In the genomic region with DNA sequence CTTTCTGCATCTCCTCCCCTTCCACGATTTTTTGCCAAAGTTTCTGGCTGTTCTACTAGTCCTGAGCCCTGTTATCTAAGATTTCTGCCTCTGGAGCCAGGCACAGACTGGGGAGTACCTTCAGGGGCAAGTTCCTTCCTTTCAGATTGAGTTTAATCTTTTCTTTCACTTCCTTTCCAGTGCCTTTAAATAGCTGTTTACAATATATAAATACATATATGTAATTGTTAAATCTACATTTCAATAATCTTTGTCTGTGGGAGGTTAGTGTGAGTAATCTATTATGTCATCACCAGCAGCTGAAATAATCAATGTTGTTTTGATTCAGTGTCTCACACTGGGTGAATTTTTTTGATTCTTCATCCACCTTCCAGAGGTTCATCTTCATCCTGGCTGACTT, we compare ENCODE assay signal across 1 cellular context.
TF ChIP-seq lines count a peak whose summit lies in the region.

No MANE protein-coding gene starts in this region.

TF ChIP-seq in GM12878, 131 proteins besides CTCF, POLR2A, EP300 and RAD21 (continued from another document):
- TF ChIP-seq, protein P1, sequence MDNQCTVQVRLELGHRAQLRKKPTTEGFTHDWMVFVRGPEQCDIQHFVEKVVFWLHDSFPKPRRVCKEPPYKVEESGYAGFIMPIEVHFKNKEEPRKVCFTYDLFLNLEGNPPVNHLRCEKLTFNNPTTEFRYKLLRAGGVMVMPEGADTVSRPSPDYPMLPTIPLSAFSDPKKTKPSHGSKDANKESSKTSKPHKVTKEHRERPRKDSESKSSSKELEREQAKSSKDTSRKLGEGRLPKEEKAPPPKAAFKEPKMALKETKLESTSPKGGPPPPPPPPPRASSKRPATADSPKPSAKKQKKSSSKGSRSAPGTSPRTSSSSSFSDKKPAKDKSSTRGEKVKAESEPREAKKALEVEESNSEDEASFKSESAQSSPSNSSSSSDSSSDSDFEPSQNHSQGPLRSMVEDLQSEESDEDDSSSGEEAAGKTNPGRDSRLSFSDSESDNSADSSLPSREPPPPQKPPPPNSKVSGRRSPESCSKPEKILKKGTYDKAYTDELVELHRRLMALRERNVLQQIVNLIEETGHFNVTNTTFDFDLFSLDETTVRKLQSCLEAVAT (IDR thresholded peaks at IDR 0.05): no peak
- TF ChIP-seq, protein P2, sequence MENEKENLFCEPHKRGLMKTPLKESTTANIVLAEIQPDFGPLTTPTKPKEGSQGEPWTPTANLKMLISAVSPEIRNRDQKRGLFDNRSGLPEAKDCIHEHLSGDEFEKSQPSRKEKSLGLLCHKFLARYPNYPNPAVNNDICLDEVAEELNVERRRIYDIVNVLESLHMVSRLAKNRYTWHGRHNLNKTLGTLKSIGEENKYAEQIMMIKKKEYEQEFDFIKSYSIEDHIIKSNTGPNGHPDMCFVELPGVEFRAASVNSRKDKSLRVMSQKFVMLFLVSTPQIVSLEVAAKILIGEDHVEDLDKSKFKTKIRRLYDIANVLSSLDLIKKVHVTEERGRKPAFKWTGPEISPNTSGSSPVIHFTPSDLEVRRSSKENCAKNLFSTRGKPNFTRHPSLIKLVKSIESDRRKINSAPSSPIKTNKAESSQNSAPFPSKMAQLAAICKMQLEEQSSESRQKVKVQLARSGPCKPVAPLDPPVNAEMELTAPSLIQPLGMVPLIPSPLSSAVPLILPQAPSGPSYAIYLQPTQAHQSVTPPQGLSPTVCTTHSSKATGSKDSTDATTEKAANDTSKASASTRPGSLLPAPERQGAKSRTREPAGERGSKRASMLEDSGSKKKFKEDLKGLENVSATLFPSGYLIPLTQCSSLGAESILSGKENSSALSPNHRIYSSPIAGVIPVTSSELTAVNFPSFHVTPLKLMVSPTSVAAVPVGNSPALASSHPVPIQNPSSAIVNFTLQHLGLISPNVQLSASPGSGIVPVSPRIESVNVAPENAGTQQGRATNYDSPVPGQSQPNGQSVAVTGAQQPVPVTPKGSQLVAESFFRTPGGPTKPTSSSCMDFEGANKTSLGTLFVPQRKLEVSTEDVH (IDR thresholded peaks at IDR 0.05; ENCODE audit: low read depth, partially characterized antibody): no peak
- TF ChIP-seq, protein P3, sequence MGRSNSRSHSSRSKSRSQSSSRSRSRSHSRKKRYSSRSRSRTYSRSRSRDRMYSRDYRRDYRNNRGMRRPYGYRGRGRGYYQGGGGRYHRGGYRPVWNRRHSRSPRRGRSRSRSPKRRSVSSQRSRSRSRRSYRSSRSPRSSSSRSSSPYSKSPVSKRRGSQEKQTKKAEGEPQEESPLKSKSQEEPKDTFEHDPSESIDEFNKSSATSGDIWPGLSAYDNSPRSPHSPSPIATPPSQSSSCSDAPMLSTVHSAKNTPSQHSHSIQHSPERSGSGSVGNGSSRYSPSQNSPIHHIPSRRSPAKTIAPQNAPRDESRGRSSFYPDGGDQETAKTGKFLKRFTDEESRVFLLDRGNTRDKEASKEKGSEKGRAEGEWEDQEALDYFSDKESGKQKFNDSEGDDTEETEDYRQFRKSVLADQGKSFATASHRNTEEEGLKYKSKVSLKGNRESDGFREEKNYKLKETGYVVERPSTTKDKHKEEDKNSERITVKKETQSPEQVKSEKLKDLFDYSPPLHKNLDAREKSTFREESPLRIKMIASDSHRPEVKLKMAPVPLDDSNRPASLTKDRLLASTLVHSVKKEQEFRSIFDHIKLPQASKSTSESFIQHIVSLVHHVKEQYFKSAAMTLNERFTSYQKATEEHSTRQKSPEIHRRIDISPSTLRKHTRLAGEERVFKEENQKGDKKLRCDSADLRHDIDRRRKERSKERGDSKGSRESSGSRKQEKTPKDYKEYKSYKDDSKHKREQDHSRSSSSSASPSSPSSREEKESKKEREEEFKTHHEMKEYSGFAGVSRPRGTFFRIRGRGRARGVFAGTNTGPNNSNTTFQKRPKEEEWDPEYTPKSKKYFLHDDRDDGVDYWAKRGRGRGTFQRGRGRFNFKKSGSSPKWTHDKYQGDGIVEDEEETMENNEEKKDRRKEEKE (IDR thresholded peaks at IDR 0.05): no peak
- TF ChIP-seq, protein P4, sequence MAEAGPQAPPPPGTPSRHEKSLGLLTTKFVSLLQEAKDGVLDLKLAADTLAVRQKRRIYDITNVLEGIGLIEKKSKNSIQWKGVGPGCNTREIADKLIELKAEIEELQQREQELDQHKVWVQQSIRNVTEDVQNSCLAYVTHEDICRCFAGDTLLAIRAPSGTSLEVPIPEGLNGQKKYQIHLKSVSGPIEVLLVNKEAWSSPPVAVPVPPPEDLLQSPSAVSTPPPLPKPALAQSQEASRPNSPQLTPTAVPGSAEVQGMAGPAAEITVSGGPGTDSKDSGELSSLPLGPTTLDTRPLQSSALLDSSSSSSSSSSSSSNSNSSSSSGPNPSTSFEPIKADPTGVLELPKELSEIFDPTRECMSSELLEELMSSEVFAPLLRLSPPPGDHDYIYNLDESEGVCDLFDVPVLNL (IDR thresholded peaks at IDR 0.05; ENCODE audit: low read depth, low read length): no peak
- TF ChIP-seq CHD1 (IDR thresholded peaks at IDR 0.05; ENCODE audit: low read depth, low read length) (no peak), TCF12 (IDR thresholded peaks at IDR 0.05; ENCODE audit: low read depth, low read length) (no peak), PML (IDR thresholded peaks at IDR 0.05; ENCODE audit: low read length) (no peak), SUPT20H (IDR thresholded peaks at IDR 0.05; ENCODE audit: borderline replicate concordance, control insufficient read depth, low read depth, low read length) (no peak), CHD2 (IDR thresholded peaks at IDR 0.05; ENCODE audit: borderline replicate concordance, low read depth, low read length) (no peak), KDM1A (IDR thresholded peaks at IDR 0.05; ENCODE audit: borderline replicate concordance) (no peak), FOS (IDR thresholded peaks at IDR 0.05; ENCODE audit: borderline replicate concordance, extremely low read depth, insufficient read length) (no peak), TAF1 (IDR thresholded peaks at IDR 0.05; ENCODE audit: borderline replicate concordance, low read depth, low read length) (no peak), SMC3 (IDR thresholded peaks at IDR 0.05; ENCODE audit: borderline replicate concordance, low read length) (no peak), SREBF1 (IDR thresholded peaks at IDR 0.05; ENCODE audit: low read length) (no peak), ZSCAN29 (IDR thresholded peaks at IDR 0.05) (no peak), ESRRA (IDR thresholded peaks at IDR 0.05; ENCODE audit: low read length) (no peak), NRF1 (conservative IDR thresholded peaks at IDR 0.05; ENCODE audit: low read depth, low read length) (no peak), ZNF622 (IDR thresholded peaks at IDR 0.05) (no peak), NFIC (IDR thresholded peaks at IDR 0.05; ENCODE audit: low read depth, low read length) (peak; percentile 96), PAX8 (IDR thresholded peaks at IDR 0.05) (no peak), MEF2B (IDR thresholded peaks at IDR 0.05; ENCODE audit: partially characterized antibody, poor library complexity, severe bottlenecking) (peak; percentile 80), LARP7 (IDR thresholded peaks at IDR 0.05) (no peak), RFX5 (IDR thresholded peaks at IDR 0.05; ENCODE audit: low read depth, low read length) (no peak), MYB (IDR thresholded peaks at IDR 0.05; ENCODE audit: borderline replicate concordance, low read depth, low read length) (no peak), NR2C2 (IDR thresholded peaks at IDR 0.05; ENCODE audit: borderline replicate concordance, control insufficient read depth, insufficient read length, low read depth) (no peak), TCF3 (IDR thresholded peaks at IDR 0.05; ENCODE audit: borderline replicate concordance, insufficient read depth, low read depth, low read length) (no peak), STAT3 (IDR thresholded peaks at IDR 0.05; ENCODE audit: low read depth, low read length) (no peak), HDAC6 (IDR thresholded peaks at IDR 0.05; ENCODE audit: unreplicated experiment) (no peak), RB1 (IDR thresholded peaks at IDR 0.05; ENCODE audit: borderline replicate concordance) (no peak), BHLHE40 (IDR thresholded peaks at IDR 0.05; ENCODE audit: borderline replicate concordance in 1 of 2, low read depth in 2 of 2, low read length in 1 of 2) (no peak)
- TF ChIP-seq, protein P5, sequence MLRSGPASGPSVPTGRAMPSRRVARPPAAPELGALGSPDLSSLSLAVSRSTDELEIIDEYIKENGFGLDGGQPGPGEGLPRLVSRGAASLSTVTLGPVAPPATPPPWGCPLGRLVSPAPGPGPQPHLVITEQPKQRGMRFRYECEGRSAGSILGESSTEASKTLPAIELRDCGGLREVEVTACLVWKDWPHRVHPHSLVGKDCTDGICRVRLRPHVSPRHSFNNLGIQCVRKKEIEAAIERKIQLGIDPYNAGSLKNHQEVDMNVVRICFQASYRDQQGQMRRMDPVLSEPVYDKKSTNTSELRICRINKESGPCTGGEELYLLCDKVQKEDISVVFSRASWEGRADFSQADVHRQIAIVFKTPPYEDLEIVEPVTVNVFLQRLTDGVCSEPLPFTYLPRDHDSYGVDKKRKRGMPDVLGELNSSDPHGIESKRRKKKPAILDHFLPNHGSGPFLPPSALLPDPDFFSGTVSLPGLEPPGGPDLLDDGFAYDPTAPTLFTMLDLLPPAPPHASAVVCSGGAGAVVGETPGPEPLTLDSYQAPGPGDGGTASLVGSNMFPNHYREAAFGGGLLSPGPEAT (IDR thresholded peaks at IDR 0.05; ENCODE audit: low read depth): no peak
- TF ChIP-seq, protein P6, sequence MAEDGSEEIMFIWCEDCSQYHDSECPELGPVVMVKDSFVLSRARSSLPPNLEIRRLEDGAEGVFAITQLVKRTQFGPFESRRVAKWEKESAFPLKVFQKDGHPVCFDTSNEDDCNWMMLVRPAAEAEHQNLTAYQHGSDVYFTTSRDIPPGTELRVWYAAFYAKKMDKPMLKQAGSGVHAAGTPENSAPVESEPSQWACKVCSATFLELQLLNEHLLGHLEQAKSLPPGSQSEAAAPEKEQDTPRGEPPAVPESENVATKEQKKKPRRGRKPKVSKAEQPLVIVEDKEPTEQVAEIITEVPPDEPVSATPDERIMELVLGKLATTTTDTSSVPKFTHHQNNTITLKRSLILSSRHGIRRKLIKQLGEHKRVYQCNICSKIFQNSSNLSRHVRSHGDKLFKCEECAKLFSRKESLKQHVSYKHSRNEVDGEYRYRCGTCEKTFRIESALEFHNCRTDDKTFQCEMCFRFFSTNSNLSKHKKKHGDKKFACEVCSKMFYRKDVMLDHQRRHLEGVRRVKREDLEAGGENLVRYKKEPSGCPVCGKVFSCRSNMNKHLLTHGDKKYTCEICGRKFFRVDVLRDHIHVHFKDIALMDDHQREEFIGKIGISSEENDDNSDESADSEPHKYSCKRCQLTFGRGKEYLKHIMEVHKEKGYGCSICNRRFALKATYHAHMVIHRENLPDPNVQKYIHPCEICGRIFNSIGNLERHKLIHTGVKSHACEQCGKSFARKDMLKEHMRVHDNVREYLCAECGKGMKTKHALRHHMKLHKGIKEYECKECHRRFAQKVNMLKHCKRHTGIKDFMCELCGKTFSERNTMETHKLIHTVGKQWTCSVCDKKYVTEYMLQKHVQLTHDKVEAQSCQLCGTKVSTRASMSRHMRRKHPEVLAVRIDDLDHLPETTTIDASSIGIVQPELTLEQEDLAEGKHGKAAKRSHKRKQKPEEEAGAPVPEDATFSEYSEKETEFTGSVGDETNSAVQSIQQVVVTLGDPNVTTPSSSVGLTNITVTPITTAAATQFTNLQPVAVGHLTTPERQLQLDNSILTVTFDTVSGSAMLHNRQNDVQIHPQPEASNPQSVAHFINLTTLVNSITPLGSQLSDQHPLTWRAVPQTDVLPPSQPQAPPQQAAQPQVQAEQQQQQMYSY (CRISPR knock-in tag; IDR thresholded peaks at IDR 0.05): no peak
